Comparison of ENCODE assay signal across 10 cellular contexts in the genomic region with DNA sequence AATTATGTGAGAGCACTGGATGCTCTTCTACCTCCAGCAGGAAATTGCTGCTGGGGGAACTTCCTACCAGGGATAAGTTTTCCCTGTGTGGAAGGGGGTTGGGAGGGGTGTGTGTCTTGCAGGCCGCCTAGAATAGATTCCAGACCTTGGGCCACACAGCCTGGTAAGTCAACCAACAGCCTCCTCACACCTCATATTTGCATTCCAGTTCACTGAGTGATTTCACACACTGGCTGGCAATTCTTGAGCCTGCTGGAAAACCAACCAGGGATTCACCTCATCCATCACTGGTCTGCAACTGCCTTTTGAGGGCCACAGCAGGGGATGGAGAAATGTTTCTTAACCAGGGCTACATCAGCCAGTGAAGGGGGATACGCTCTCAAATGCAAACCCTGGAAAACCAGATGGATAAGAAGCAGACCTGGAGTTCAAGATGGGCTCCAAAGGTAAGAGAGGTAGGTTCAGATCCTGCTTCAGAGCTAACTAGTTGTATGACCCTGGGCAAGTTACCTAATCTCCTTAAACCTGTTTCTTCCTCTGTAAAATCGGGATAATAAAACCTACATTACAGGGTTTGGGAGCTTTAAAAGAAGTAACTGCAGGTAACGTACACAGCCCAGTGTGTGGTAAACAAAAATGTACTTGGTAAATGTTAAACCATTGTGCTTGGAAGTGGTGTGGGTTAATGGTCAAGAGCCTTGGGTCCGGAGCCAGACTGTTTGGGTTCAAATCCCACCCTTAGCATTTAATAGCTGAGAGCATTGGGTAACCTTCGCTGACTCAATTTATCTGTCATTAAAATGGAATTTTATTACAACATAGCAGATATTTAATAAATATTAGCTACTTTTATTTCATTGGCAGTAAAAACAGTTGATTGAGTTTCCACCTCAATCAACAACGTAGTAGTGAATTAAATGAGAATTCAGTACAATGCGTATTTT. TPM values are rescaled to one million over a fixed set of nuclear protein-coding genes. Genes with fewer than 3 reads are reported as not detected.
DNase-seq lines count a peak whose midpoint lies in the region; ATAC-seq and TF ChIP-seq lines count a peak whose summit lies in the region.
"Had no signal": no experiment of that assay in that cellular context is flagged by ENCODE, and none has a peak within 500 bp of the region (broad histone marks: within the 10 kb centered on the region; RNA-seq: fewer than 3 reads in every experiment).

No MANE protein-coding gene starts in this region.

- H3K36me3 ChIP-seq in stomach smooth muscle (ENCODE audit: control insufficient read depth in 2 of 2, insufficient read depth in 2 of 2, low read length in 2 of 2), result peaks cover 0 to 6% of the 10 kb centered on the region in 2 donors

- H3K4me1 ChIP-seq in stomach smooth muscle (ENCODE audit: control insufficient read depth, insufficient read depth, low read length), result peaks cover 49% of the 10 kb centered on the region

- peak overlapping the region; percentile 96 for H3K27ac ChIP-seq in stomach smooth muscle (ENCODE audit: low read length)

- ATAC-seq in GM19463 (IDR thresholded peaks at IDR 0.05; ENCODE audit: unreplicated experiment), result no peak

- H3K4me3 ChIP-seq in HFF-Myc (replicated peaks; ENCODE audit: low read depth, low read length), result peak overlapping the region; percentile 76
- peak overlapping the region; percentile 44 to 84 for H3K4me3 ChIP-seq in stomach smooth muscle (ENCODE audit: low read length in 2 of 2)

- H3K36me3 Mint-ChIP-seq in MCF 10A (ENCODE audit: insufficient read depth, unreplicated experiment), result no peaks in the 10 kb centered on the region

- H3K27me3 Mint-ChIP-seq in MCF 10A (ENCODE audit: insufficient read depth, unreplicated experiment), result no peaks in the 10 kb centered on the region

- H3K27ac Mint-ChIP-seq in MCF 10A (ENCODE audit: low read depth, unreplicated experiment), result peak overlapping the region; percentile 90

- DNase-seq in HFF-Myc (ENCODE audit: extremely low read depth, low read depth) (no peak), MCF 10A (ENCODE audit: unreplicated experiment) (peak; percentile 33), islet precursor cell (peak; percentile 92), NCI-H1694 (lab: John Stamatoyannopoulos, UW) (no peak), hypothalamus (lab: John Stamatoyannopoulos, UW) (no peak), foreskin melanocyte (no peak)
- DNase-seq: activated gamma-delta T cell treated with Interleukin-2 at 50 U/mL for 16 hours; stimulated activated CD4-positive, alpha-beta T cell treated with anti-CD3 and anti-CD28 coated beads, Interleukin-2, amount 100 ng/mL, for 24 hours had no signal

- no peaks in the 10 kb centered on the region for H3K9me3 ChIP-seq in stomach smooth muscle (ENCODE audit: control insufficient read depth in 2 of 2, low read length in 2 of 2)

- peak overlapping the region; percentile 86 for H3K4me3 Mint-ChIP-seq in MCF 10A (ENCODE audit: unreplicated experiment)

- H3K9ac ChIP-seq in stomach smooth muscle (ENCODE audit: low read length in 2 of 2), result peak overlapping the region; percentile 83 to 89

- POLR2A ChIA-PET in MCF 10A (lab: Yijun Ruan, JAX), result interaction anchor here (0.6 to 1.6 kb wide), 6 partner anchors 9 to 1613 kb away, joined by 3 to 4 read pairs (median 3); no protein-coding TSS in a partner anchor

- no peaks in the 10 kb centered on the region for H3K9me3 Mint-ChIP-seq in MCF 10A (ENCODE audit: unreplicated experiment)

- H3K4me1 Mint-ChIP-seq in MCF 10A (ENCODE audit: insufficient read depth, unreplicated experiment), result peaks cover 15% of the 10 kb centered on the region

- H3K27me3 ChIP-seq in stomach smooth muscle (ENCODE audit: control insufficient read depth in 1 of 2, insufficient read depth in 2 of 2, low read length in 2 of 2), result no peaks in the 10 kb centered on the region

- CTCF ChIA-PET in MCF 10A (lab: Yijun Ruan, JAX), result interaction anchor here (0.6 to 1.2 kb wide), 5 partner anchors 32 to 123 kb away, joined by 3 to 5 read pairs (median 3); no protein-coding TSS in a partner anchor

- no peak for TF ChIP-seq CTCF in HFF-Myc (IDR thresholded peaks at IDR 0.05; ENCODE audit: low read depth, low read length, missing control alignments)
- TF ChIP-seq CTCF in MCF 10A (IDR thresholded peaks at IDR 0.05; ENCODE audit: unreplicated experiment), result no peak

- no TSS peak for BruUV-seq in MCF 10A (replicated peaks; lab: Mats Ljungman, UMichigan)

- intact Hi-C loops in MCF 10A (cut with micrococcal nuclease), result no loop called here

RNA-seq across cellular contexts. Expression of gene FSTL1, which starts 1.8 kb away (rescaled TPM):
- total RNA-seq in MCF 10A (2022), result 49.4 and 56.4 TPM in 2 replicates

Comparison
In these comparisons a context has a peak if more than half of its experiments do, and no peak if none do; other contexts are left out.
1. DNase-seq: peak in MCF 10A (single experiment) and islet precursor cell (single experiment); none in HFF-Myc (single experiment), NCI-H1694 (single experiment), hypothalamus (0 of 51) and foreskin melanocyte (single experiment).